In genomic region chr2:223267160-223267951, GRCh38 we compare ENCODE assay signal across 30 cellular contexts.
"Had no signal": no experiment of that assay in that cellular context is flagged by ENCODE, and none has a peak within 500 bp of the region (broad histone marks: within the 10 kb centered on the region; RNA-seq: fewer than 3 reads in every experiment).

No MANE protein-coding gene starts in this region.

- H3K27ac ChIP-seq: adrenal gland, body of pancreas, esophagus muscularis mucosa, foreskin keratinocyte, gastrocnemius medialis, heart left ventricle had no signal

- H3K4me3 ChIP-seq: adrenal gland, body of pancreas, esophagus muscularis mucosa, gastrocnemius medialis, heart left ventricle had no signal

- ATAC-seq: activated CD4-positive, alpha-beta T cell treated with anti-CD3 and anti-CD28 coated beads for 36 hours; activated CD8-positive, alpha-beta memory T cell treated with anti-CD3 and anti-CD28 coated beads, Interleukin-2, amount 10 ng/mL, durations not matched to agents 7 days and 5 days; activated CD8-positive, alpha-beta T cell treated with anti-CD3 and anti-CD28 coated beads, Interleukin-2, amount 10 ng/mL, durations not matched to agents 7 days and 5 days; activated naive CD8-positive, alpha-beta T cell treated with anti-CD3 and anti-CD28 coated beads, Interleukin-2, amount 50 U/mL, for 24 hours; body of pancreas; effector memory CD8-positive, alpha-beta T cell; foreskin keratinocyte; gastrocnemius medialis; heart left ventricle had no signal

- H3K27me3 ChIP-seq: adrenal gland, body of pancreas, esophagus muscularis mucosa, foreskin keratinocyte, gastrocnemius medialis, heart left ventricle had no signal

- H3K9me3 ChIP-seq: adrenal gland, body of pancreas, esophagus muscularis mucosa, gastrocnemius medialis, heart left ventricle had no signal

- H3K36me3 ChIP-seq: adrenal gland, esophagus muscularis mucosa, gastrocnemius medialis, heart left ventricle had no signal

- H3K4me1 ChIP-seq: adrenal gland, body of pancreas, esophagus muscularis mucosa, gastrocnemius medialis, heart left ventricle had no signal

- DNase-seq: activated CD4-positive, alpha-beta memory T cell treated with anti-CD3 and anti-CD28 coated beads for 36 hours; activated CD4-positive, alpha-beta T cell treated with anti-CD3 and anti-CD28 coated beads for 36 hours; activated CD4-positive, alpha-beta T cell treated with anti-CD3 and anti-CD28 coated beads, Interleukin-2, amount 10 ng/mL, durations not matched to agents 24 days and 14 days; activated CD4-positive, CD25-positive, alpha-beta regulatory T cell; activated CD4-positive, CD25-positive, alpha-beta regulatory T cell treated with anti-CD3 and anti-CD28 coated beads, Interleukin-2, amount 50 U/mL, for 72 hours; activated CD8-positive, alpha-beta memory T cell treated with anti-CD3 and anti-CD28 coated beads, Interleukin-2, amount 10 ng/mL, durations not matched to agents 7 days and 5 days; activated CD8-positive, alpha-beta memory T cell treated with anti-CD3 and anti-CD28 coated beads, Interleukin-2, amount 50 U/mL, for 4 hours; activated CD8-positive, alpha-beta T cell treated with anti-CD3 and anti-CD28 coated beads, Interleukin-2, amount 10 ng/mL, durations not matched to agents 7 days and 5 days; activated effector memory CD4-positive, alpha-beta T cell treated with anti-CD3 and anti-CD28 coated beads, Interleukin-2, amount 50 U/mL, for 16 hours; activated naive CD4-positive, alpha-beta T cell treated with anti-CD3 and anti-CD28 coated beads for 36 hours; activated naive CD8-positive, alpha-beta T cell treated with anti-CD3 and anti-CD28 coated beads for 36 hours; activated naive CD8-positive, alpha-beta T cell treated with anti-CD3 and anti-CD28 coated beads, Interleukin-2, amount 50 U/mL, for 24 hours; activated T-cell treated with anti-CD3 and anti-CD28 coated beads, Interleukin-2, amount 50 U/mL, for 1 hour; activated T-cell treated with anti-CD3 and anti-CD28 coated beads, Interleukin-2, amount 50 U/mL, for 48 hours; adrenal gland; amygdala; aorta; body of pancreas; caudate nucleus; cortex of kidney; dermis blood vessel endothelial cell; effector CD4-positive, alpha-beta T cell; effector memory CD8-positive, alpha-beta T cell; erythroblast; foreskin keratinocyte; gastrocnemius medialis; glutamatergic neuron; heart left ventricle; T-helper 2 cell had no signal
